ENCODE assay signal across 25 cellular contexts in the genomic region with DNA sequence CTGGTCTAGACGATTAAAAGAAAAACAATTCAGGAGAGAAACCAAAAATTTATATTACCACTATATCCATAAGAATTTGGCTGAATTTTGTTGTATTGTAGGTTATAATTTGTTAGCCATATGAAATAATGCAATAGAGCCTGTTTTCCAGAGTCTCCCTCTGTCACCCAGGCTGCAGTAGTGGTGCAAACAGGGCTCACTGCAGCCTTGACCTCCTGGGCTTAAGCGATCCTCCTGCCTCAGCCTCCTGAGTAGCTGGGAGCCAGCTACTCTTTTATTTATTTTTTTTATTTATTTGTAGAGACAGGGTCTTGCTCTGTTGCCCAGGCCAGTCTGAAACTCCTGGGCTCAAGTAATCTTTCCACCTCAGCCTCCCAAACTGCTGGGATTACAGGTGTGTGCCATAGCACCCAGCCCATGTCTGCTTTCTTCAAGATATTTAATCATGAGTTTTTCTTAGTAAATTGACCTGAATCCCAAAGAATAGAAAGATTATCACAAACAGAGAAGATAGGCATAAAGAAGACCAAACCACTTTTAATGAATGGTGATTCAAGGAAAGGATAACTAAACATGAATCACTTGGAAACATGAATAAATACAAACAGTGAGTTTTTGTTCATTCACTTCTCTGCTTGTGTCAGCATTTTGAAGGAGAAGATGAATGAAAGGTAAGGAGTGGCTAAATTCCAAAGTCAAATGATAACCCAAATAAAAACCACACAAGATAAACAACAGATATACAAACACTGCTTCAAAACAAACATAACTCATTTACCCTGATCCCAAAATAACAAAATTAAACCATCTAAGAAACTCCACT.
DNase-seq lines count a peak whose midpoint lies in the region; ATAC-seq and TF ChIP-seq lines count a peak whose summit lies in the region.
"Had no signal": no experiment of that assay in that cellular context is flagged by ENCODE, and none has a peak within 500 bp of the region (broad histone marks: within the 10 kb centered on the region; RNA-seq: fewer than 3 reads in every experiment).

No MANE protein-coding gene starts in this region.

- no peaks in the 10 kb centered on the region for H3K36me3 Mint-ChIP-seq in progenitor cell of endocrine pancreas (ENCODE audit: insufficient read depth)
- H3K36me3 Mint-ChIP-seq: natural killer cell treated with Interleukin-12 subunit alpha and Interleukin-12 subunit beta and Interleukin-15 and Interleukin-18, amount 100 ng/mL, for 72 hours had no signal

- no peak overlapping the region for H3K4me3 Mint-ChIP-seq in progenitor cell of endocrine pancreas (ENCODE audit: low read depth)
- H3K4me3 Mint-ChIP-seq: activated T-cell treated with anti-CD3 and anti-CD28 coated beads, Interleukin-2, amount 50 U/mL, for 24 hours; central memory CD8-positive, alpha-beta T cell; natural killer cell treated with Interleukin-12 subunit alpha and Interleukin-12 subunit beta and Interleukin-15 and Interleukin-18, amount 100 ng/mL, for 72 hours had no signal

- no peaks in the 10 kb centered on the region for H3K9me3 Mint-ChIP-seq in progenitor cell of endocrine pancreas (ENCODE audit: low read depth)
- H3K9me3 Mint-ChIP-seq: activated T-cell treated with anti-CD3 and anti-CD28 coated beads, Interleukin-2, amount 50 U/mL, for 24 hours; central memory CD8-positive, alpha-beta T cell; natural killer cell treated with Interleukin-12 subunit alpha and Interleukin-12 subunit beta and Interleukin-15 and Interleukin-18, amount 100 ng/mL, for 72 hours had no signal

- TF ChIP-seq CTCF in epithelial cell of esophagus (IDR thresholded peaks at IDR 0.05; ENCODE audit: insufficient read depth, low read depth, low read length, missing control alignments) (no peak), progenitor cell of endocrine pancreas (IDR thresholded peaks at IDR 0.05; ENCODE audit: unreplicated experiment) (no peak)

- H3K4me1 Mint-ChIP-seq in progenitor cell of endocrine pancreas (ENCODE audit: low read depth), result peaks cover 41% of the 10 kb centered on the region

- ATAC-seq in HG02870 (IDR thresholded peaks at IDR 0.05; ENCODE audit: unreplicated experiment), result no peak
- ATAC-seq: gastroesophageal sphincter; natural killer cell treated with Interleukin-12 subunit alpha and Interleukin-12 subunit beta and Interleukin-15 and Interleukin-18, amount 100 ng/mL, for 72 hours had no signal

- H3K27ac Mint-ChIP-seq in progenitor cell of endocrine pancreas, result peak overlapping the region; percentile 73
- H3K27ac Mint-ChIP-seq: activated T-cell treated with anti-CD3 and anti-CD28 coated beads, Interleukin-2, amount 50 U/mL, for 24 hours had no signal

- H3K4me3 ChIP-seq in epithelial cell of esophagus (ENCODE audit: low read length), result no peak overlapping the region
- H3K4me3 ChIP-seq: gastroesophageal sphincter, thyroid gland had no signal

- H3K27me3 Mint-ChIP-seq in progenitor cell of endocrine pancreas, result no peaks in the 10 kb centered on the region
- H3K27me3 Mint-ChIP-seq: activated T-cell treated with anti-CD3 and anti-CD28 coated beads, Interleukin-2, amount 50 U/mL, for 24 hours; central memory CD8-positive, alpha-beta T cell; natural killer cell treated with Interleukin-12 subunit alpha and Interleukin-12 subunit beta and Interleukin-15 and Interleukin-18, amount 100 ng/mL, for 72 hours had no signal

- DNase-seq in ELR (ENCODE audit: low read depth), result peak; percentile 12
- DNase-seq in M059J (ENCODE audit: low read depth), result peak; percentile 49
- DNase-seq in epithelial cell of esophagus (ENCODE audit: low read depth), result peak; percentile 68
- DNase-seq in progenitor cell of endocrine pancreas (ENCODE audit: low spot score, unreplicated experiment), result no peak
- no peak for DNase-seq in NCI-H2081 (lab: John Stamatoyannopoulos, UW)
- DNase-seq in GM03348 (ENCODE audit: low spot score), result no peak
- DNase-seq: activated CD4-positive, CD25-positive, alpha-beta regulatory T cell treated with anti-CD3 and anti-CD28 coated beads, Interleukin-2, amount 50 U/mL, for 72 hours; activated naive CD4-positive, alpha-beta T cell treated with anti-CD3 and anti-CD28 coated beads, Interleukin-2, amount 50 U/mL, for 16 hours; activated T-cell treated with anti-CD3 and anti-CD28 coated beads, Interleukin-2, amount 50 U/mL, for 24 hours; anterior cingulate cortex; COR-L47; erythroblast; left colon; NCI-H1092; NCI-H2029 treated with DMSO at 0.1 percent for 48 hours; NCI-H446; NK-92 treated with Interleukin-12 subunit alpha and Interleukin-12 subunit beta, amount 100 ng/mL, for 24 hours; RPMI8226; stimulated activated CD4-positive, alpha-beta T cell treated with anti-CD3 and anti-CD28 coated beads, Interleukin-1b, Interleukin-23, amount 100 ng/mL, for 48 hours; stimulated activated naive CD4-positive, alpha-beta T cell treated with Interleukin-2 at 50 U/mL for 16 hours; thyroid gland had no signal

Comparison
In these comparisons a context has a peak if more than half of its experiments do, and no peak if none do; other contexts are left out.
1. DNase-seq: peak in ELR (single experiment), M059J (single experiment) and epithelial cell of esophagus (single experiment); none in progenitor cell of endocrine pancreas (single experiment), NCI-H2081 (0 of 2) and GM03348 (single experiment).